Comparison of ENCODE assay signal across 8 cellular contexts in the genomic region with DNA sequence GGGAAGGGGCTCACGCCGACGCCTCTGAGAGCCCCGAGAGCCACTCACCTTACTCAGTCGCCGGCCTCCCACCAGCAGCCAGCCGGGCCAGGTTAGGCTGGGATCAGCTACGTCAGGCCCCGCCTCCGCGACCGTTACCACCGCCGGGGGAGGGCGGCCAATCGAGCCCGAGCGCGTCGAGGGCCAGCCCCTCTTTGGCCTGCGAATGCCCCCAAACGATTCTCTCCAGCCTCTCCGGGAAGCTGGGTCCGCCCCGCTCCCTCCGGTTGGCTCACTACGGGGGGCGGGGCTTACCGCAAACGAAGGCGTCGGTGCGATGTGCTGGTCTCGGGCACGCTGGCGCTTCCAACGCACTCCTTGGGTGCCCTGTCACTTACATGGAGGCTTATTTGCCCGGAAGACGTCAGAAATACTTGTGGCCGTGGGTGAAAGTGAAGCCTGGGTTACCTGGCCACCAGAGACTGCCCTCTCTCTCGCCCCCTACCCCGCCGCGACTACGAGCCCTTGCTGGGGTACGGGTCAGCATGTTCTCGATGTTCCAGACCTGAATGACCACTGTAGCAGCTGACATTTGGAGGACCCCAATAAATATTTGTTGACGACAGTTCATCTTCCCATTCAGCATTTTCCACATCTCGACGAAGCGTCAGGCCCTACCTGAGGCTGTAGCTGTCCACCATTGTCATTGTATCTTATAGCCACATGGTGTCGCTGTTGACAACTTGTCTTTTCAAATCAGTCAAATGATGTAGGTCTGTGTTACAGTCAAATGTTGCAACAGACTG. TPM values are rescaled to one million over a fixed set of nuclear protein-coding genes. Genes with fewer than 3 reads are reported as not detected.
A peak's percentile ranks its signal among the peaks of the same experiment; 100 is the strongest.
DNase-seq lines count a peak whose midpoint lies in the region; ATAC-seq and TF ChIP-seq lines count a peak whose summit lies in the region.

A gene with protein sequence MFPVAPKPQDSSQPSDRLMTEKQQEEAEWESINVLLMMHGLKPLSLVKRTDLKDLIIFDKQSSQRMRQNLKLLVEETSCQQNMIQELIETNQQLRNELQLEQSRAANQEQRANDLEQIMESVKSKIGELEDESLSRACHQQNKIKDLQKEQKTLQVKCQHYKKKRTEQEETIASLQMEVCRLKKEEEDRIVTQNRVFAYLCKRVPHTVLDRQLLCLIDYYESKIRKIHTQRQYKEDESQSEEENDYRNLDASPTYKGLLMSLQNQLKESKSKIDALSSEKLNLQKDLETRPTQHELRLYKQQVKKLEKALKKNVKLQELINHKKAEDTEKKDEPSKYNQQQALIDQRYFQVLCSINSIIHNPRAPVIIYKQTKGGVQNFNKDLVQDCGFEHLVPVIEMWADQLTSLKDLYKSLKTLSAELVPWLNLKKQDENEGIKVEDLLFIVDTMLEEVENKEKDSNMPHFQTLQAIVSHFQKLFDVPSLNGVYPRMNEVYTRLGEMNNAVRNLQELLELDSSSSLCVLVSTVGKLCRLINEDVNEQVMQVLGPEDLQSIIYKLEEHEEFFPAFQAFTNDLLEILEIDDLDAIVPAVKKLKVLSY (minus strand): TSS at position 111 of the 785 bp plus-strand sequence. CDS start 21,333 bp downstream, outside the sequence.

- 0% methylated on average over 44 to 52 of the region's 52 CpGs for WGBS in lung, 2 donors

- DNase-seq in AG04449 (ENCODE audit: low read depth, low spot score) = peak; percentile 65
- peak; percentile 71 to 77 for DNase-seq in activated CD4-positive, alpha-beta T cell treated with anti-CD3 and anti-CD28 coated beads for 24 hours (ENCODE audit: low read depth in 2 of 2)
- peak; percentile 74 to 95 (median 90) for DNase-seq in dorsolateral prefrontal cortex
- DNase-seq in lung (ENCODE audit: low spot score) = peak; percentile 93
- DNase-seq in stimulated activated CD8-positive, alpha-beta memory T cell treated with anti-CD3 and anti-CD28 coated beads, Interleukin-12 subunit alpha, Interleukin-12 subunit beta, amount 100 ng/mL, for 1 hour (ENCODE audit: low read depth) = peak; percentile 80
- no peak for DNase-seq in NCI-H510A treated with DMSO at 0.1 percent for 48 hours (lab: John Stamatoyannopoulos, UW)

- H3K9me3 ChIP-seq in lung (ENCODE audit: control insufficient read depth in 2 of 2, insufficient read depth in 1 of 2, low read length in 1 of 2) = no peaks in the 10 kb centered on the region

- H3K4me3 ChIP-seq in AG04449 (ENCODE audit: low read depth, low read length) (peak within 1 kb of the TSS; percentile 84), dorsolateral prefrontal cortex (peak within 1 kb of the TSS; percentile 56 to 98 (median 83)), lung (peak within 1 kb of the TSS; percentile 78)

- no peaks in the 10 kb centered on the region for H3K27me3 ChIP-seq in dorsolateral prefrontal cortex
- H3K27me3 ChIP-seq in lung (ENCODE audit: control insufficient read depth, insufficient read depth) = no peaks in the 10 kb centered on the region

- intact Hi-C loops in dorsolateral prefrontal cortex (cut with DNase I) = loop anchor here (1.0 to 10.0 kb wide), 7 partner anchors 14 to 730 kb away; a partner anchor contains a TSS

- CTCF ChIA-PET in AG04449 (lab: Yijun Ruan, JAX) = interaction anchor here (0.8 to 22.9 kb wide), 37 partner anchors 9 to 716 kb away, joined by 3 to 731 read pairs (median 5); a partner anchor contains a TSS

- no peaks in the 10 kb centered on the region for H3K36me3 ChIP-seq in lung (ENCODE audit: control insufficient read depth in 2 of 2, insufficient read depth in 2 of 2, low read length in 2 of 2)

- H3K4me1 ChIP-seq in lung (ENCODE audit: control insufficient read depth in 2 of 2, insufficient read depth in 2 of 2, low read length in 2 of 2) = peaks cover 0 to 2% of the 10 kb centered on the region in 2 donors

- H3K27ac ChIP-seq in dorsolateral prefrontal cortex (peak within 1 kb of the TSS; percentile 12 to 96 (median 87)), lung (ENCODE audit: low read depth in 1 of 2, low read length in 1 of 2) (peak within 1 kb of the TSS; percentile 91 to 97)

- TF ChIP-seq CTCF in AG04449 (IDR thresholded peaks at IDR 0.05; ENCODE audit: insufficient read depth, low read length, missing control alignments) = peak; percentile 68
- TF ChIP-seq CTCF in dorsolateral prefrontal cortex (IDR thresholded peaks at IDR 0.05 in 54 of 56, conservative IDR thresholded peaks at IDR 0.05 in 2 of 56; ENCODE audit: low read depth in 1 of 56, partially characterized antibody in 56 of 56) = peak; percentile 74 to 97 (median 92)
- TF ChIP-seq CTCF in lung (IDR thresholded peaks at IDR 0.05; ENCODE audit: control extremely low read depth, extremely low read depth) = peak; percentile 80

- ATAC-seq in HG03442 (IDR thresholded peaks at IDR 0.05; ENCODE audit: unreplicated experiment) (peak; percentile 82), lung (ENCODE audit: insufficient read depth, low FRiP score) (peak; percentile 95)

- peak; percentile 74 for TF ChIP-seq POLR2A in GM19193 (IDR thresholded peaks at IDR 0.05; ENCODE audit: extremely low read depth, insufficient read depth, insufficient read length)

- POLR2A ChIA-PET in AG04449 (lab: Yijun Ruan, JAX) = interaction anchor here (0.8 to 1.4 kb wide), 6 partner anchors 100 to 780 kb away, joined by 3 to 5 read pairs (median 4); no protein-coding TSS in a partner anchor

RNA-seq across cellular contexts. Expression of the gene that starts here (rescaled TPM):
- total RNA-seq in dorsolateral prefrontal cortex = 10 to 100 TPM; 31.4 to 63.5 (median 46.7) TPM
- 100 to 1,000 TPM in 1 of 2 donors, 10 to 100 TPM in 1; 40.1 to 137 TPM for total RNA-seq in lung
- 10 to 100 TPM; 19.5 to 25.0 TPM for polyA plus RNA-seq in lung
